In the genomic region with DNA sequence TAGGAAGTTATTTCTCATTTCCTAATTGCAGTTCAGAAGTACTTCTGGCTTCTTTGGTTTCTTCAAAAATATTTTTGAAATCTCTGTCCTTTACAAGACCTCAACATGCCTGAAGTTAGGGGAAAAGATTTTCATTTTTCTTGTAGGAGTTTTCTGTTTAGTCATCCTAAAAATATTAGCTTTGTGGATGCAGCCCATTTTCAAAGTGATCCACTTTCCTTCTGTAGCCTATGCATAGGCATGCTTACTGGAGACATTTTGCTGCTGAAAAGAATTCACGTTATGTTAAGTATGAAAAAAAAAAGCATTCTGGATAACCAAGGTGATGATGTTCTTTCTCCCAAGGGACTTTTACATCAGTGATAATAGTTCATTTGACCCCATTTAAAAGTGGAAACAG, we compare ENCODE assay signal across 18 cellular contexts.
DNase-seq lines count a peak whose midpoint lies in the region; ATAC-seq and TF ChIP-seq lines count a peak whose summit lies in the region.
"Had no signal": no experiment of that assay in that cellular context is flagged by ENCODE, and none has a peak within 500 bp of the region (broad histone marks: within the 10 kb centered on the region; RNA-seq: fewer than 3 reads in every experiment).

No MANE protein-coding gene starts in this region.

- no peak for ATAC-seq in CD4-positive, alpha-beta T cell (ENCODE audit: poor library complexity)
- ATAC-seq: A549, HCT116, K562 had no signal

- intact Hi-C loops in CD4-positive, alpha-beta T cell (cut with DNase I, micrococcal nuclease), result no loop called here

- H3K9me3 Mint-ChIP-seq in CD4-positive, alpha-beta T cell, result no peaks in the 10 kb centered on the region
- H3K9me3 Mint-ChIP-seq: CD4-positive, alpha-beta memory T cell had no signal

- TF ChIP-seq CTCF in AG04449 (IDR thresholded peaks at IDR 0.05; ENCODE audit: insufficient read depth, low read length, missing control alignments), result no peak
- TF ChIP-seq CTCF in CD4-positive, alpha-beta T cell (IDR thresholded peaks at IDR 0.05), result no peak

- H3K4me3 Mint-ChIP-seq in CD4-positive, alpha-beta T cell, result no peak overlapping the region
- H3K4me3 Mint-ChIP-seq: CD4-positive, alpha-beta memory T cell had no signal

- H3K36me3 ChIP-seq in adipocyte (ENCODE audit: control insufficient read depth, insufficient read depth, low read length, severe bottlenecking) (no peaks in the 10 kb centered on the region), rectal smooth muscle tissue (ENCODE audit: control insufficient read depth, insufficient read depth, low read length) (no peaks in the 10 kb centered on the region)

- H3K4me1 ChIP-seq in adipocyte (ENCODE audit: control insufficient read depth, insufficient read depth, low read length) (peaks cover 7% of the 10 kb centered on the region), rectal smooth muscle tissue (ENCODE audit: control insufficient read depth, insufficient read depth, low read length) (peaks cover 2% of the 10 kb centered on the region)
- H3K4me1 ChIP-seq: A549 had no signal

- peak overlapping the region; percentile 51 for H3K27ac ChIP-seq in rectal smooth muscle tissue (ENCODE audit: low read depth, low read length)
- H3K27ac ChIP-seq in CD4-positive, alpha-beta T cell (ENCODE audit: low read depth, low read length), result no peak overlapping the region
- H3K27ac ChIP-seq: 22Rv1, A549, C4-2B had no signal

- peaks cover 4% of the 10 kb centered on the region for H3K27me3 Mint-ChIP-seq in CD4-positive, alpha-beta T cell

- H3K4me3 ChIP-seq in AG04449 (ENCODE audit: low read depth, low read length), result no peak overlapping the region
- no peak overlapping the region for H3K4me3 ChIP-seq in adipocyte (ENCODE audit: low read length)
- no peak overlapping the region for H3K4me3 ChIP-seq in rectal smooth muscle tissue (ENCODE audit: low read length)
- H3K4me3 ChIP-seq: A549, K562 had no signal

- H3K4me1 Mint-ChIP-seq in CD4-positive, alpha-beta T cell (ENCODE audit: low read depth), result no peaks in the 10 kb centered on the region
- H3K4me1 Mint-ChIP-seq: CD4-positive, alpha-beta memory T cell had no signal

- CTCF ChIA-PET in AG04449 (lab: Yijun Ruan, JAX), result interaction anchor here (1.0 kb wide), 1 partner anchor 64 kb away, joined by 4 read pairs; no protein-coding TSS in a partner anchor
- CTCF ChIA-PET in CD4-positive, alpha-beta T cell (lab: Charles Lee), result interaction anchor here (0.6 kb wide), 1 partner anchor 240 kb away, joined by 4 read pairs; no protein-coding TSS in a partner anchor

- POLR2A ChIA-PET in AG04449 (lab: Yijun Ruan, JAX), result no interaction called here
- POLR2A ChIA-PET in CD4-positive, alpha-beta T cell (lab: Charles Lee), result no interaction called here

- H3K27me3 ChIP-seq in adipocyte (replicated peaks; ENCODE audit: control insufficient read depth, insufficient read depth, low read length) (no peaks in the 10 kb centered on the region), rectal smooth muscle tissue (ENCODE audit: control insufficient read depth, insufficient read depth, low read length) (no peaks in the 10 kb centered on the region)
- no peaks in the 10 kb centered on the region for H3K27me3 ChIP-seq in CD4-positive, alpha-beta T cell (ENCODE audit: control insufficient read depth, insufficient read depth, low read length)

- H3K36me3 Mint-ChIP-seq in CD4-positive, alpha-beta T cell (ENCODE audit: low read depth), result no peaks in the 10 kb centered on the region
- H3K36me3 Mint-ChIP-seq: CD4-positive, alpha-beta memory T cell had no signal

- DNase-seq in AG04449 (ENCODE audit: low read depth, low spot score), result peak; percentile 26
- peak; percentile 15 for DNase-seq in EL
- peak; percentile 38 for DNase-seq in adipocyte (ENCODE audit: low read depth)
- no peak for DNase-seq in NCI-H69 (lab: John Stamatoyannopoulos, UW)
- no peak for DNase-seq in CD4-positive, alpha-beta T cell
- DNase-seq in Ammon's horn (ENCODE audit: low spot score), result no peak
- DNase-seq: CD4-positive, alpha-beta memory T cell; DMS153; DMS79; GOT3; H7; IMR-90 had no signal

- H3K9me3 ChIP-seq in adipocyte (ENCODE audit: control insufficient read depth, low read length), result no peaks in the 10 kb centered on the region
- H3K9me3 ChIP-seq in CD4-positive, alpha-beta T cell (ENCODE audit: control insufficient read depth, low read length), result no peaks in the 10 kb centered on the region
- H3K9me3 ChIP-seq: A549 had no signal

- H3K9ac ChIP-seq in adipocyte (ENCODE audit: low read length) (no peak overlapping the region), rectal smooth muscle tissue (ENCODE audit: low read length) (no peak overlapping the region)

- no peak overlapping the region for H3K27ac Mint-ChIP-seq in CD4-positive, alpha-beta T cell
- H3K27ac Mint-ChIP-seq: CD4-positive, alpha-beta memory T cell had no signal

Comparison
In these comparisons a context has a peak if more than half of its experiments do, and no peak if none do; other contexts are left out.
1. DNase-seq: peak in AG04449 (single experiment), EL (single experiment) and adipocyte (single experiment); none in NCI-H69 (single experiment), CD4-positive, alpha-beta T cell (0 of 10) and Ammon's horn (single experiment).